ENCODE assay signal across 8 cellular contexts in the genomic region with DNA sequence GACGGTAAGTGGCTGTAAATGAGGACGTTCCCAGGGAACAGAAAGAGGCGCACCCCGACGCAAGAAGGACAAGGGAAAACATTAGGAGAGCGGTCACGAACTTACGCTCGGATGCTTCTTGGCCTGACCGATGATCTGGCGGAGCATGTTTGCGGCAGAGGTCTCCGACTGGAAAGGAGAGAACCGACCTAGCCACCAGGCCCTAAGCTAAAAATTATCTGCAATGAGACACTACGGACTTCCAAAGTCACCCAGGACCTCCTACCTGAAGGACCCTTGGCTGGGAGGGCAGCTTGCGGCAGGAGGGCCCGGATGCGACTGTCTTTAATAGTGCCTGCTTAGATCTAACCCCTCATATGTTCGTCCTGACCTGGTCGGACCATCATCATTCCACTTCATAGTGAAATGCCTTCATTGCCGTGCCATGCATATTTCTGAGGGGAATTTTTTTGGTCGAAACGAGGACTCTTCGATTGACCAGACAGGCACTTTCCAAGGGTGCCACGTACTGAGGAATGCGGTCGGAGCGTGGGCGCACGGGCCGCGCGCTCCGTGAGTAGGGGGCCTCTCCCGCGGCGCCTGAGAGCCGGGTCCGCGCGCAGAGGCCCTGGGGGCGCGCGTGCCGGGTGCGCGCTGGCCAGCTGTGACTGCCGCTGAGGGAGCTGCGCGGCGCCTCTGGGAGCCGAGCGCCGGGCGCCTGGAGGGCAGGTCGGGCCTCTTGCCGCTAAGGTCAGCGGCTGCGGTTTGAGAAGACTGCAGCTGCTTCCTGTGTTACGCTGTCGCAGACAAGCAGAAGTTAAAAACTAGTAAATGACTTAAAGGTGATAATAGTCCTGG. TPM values are rescaled to one million over a fixed set of nuclear protein-coding genes. Genes with fewer than 3 reads are reported as not detected.
A peak's percentile ranks its signal among the peaks of the same experiment; 100 is the strongest.
DNase-seq lines count a peak whose midpoint lies in the region; ATAC-seq, FAIRE-seq and TF ChIP-seq lines count a peak whose summit lies in the region.

No MANE protein-coding gene starts in this region.

- no peaks in the 10 kb centered on the region for H3K27me3 Mint-ChIP-seq in immature natural killer cell (ENCODE audit: low read depth in 3 of 3)

- CTCF ChIA-PET in AG04450 (lab: Charles Lee), result interaction anchor here (3.5 kb wide), 1 partner anchor 272 kb away, joined by 17 read pairs; no protein-coding TSS in a partner anchor

- no peaks in the 10 kb centered on the region for H3K27me3 ChIP-seq in AG04450 (ENCODE audit: control insufficient read depth, insufficient read depth, low read length)
- no peaks in the 10 kb centered on the region for H3K27me3 ChIP-seq in bronchial epithelial cell (ENCODE audit: control insufficient read depth, insufficient read depth, low read length)
- H3K27me3 ChIP-seq in smooth muscle cell (ENCODE audit: low read depth), result no peaks in the 10 kb centered on the region

- no peak for FAIRE-seq in bronchial epithelial cell (lab: Jason Lieb, UNC)

- H3K27ac ChIP-seq in AG04450 (ENCODE audit: low read depth, low read length), result peak overlapping the region; percentile 96
- peak overlapping the region; percentile 96 for H3K27ac ChIP-seq in VCaP
- H3K27ac ChIP-seq in smooth muscle cell (ENCODE audit: low read depth), result peak overlapping the region; percentile 100

- H3K36me3 ChIP-seq in bronchial epithelial cell (ENCODE audit: control insufficient read depth, insufficient read depth, low read length) (no peaks in the 10 kb centered on the region), smooth muscle cell (ENCODE audit: low read depth) (peaks cover 8% of the 10 kb centered on the region)

- DNase-seq in AG04450 (ENCODE audit: low read depth, low spot score) (peak; percentile 90), NCI-H2171 treated with DMSO at 0.1 percent for 48 hours (lab: John Stamatoyannopoulos, UW) (peak; percentile 98), bronchial epithelial cell (ENCODE audit: low read depth) (peak; percentile 87), immature natural killer cell (peak; percentile 90 to 95 (median 94)), smooth muscle cell (lab: John Stamatoyannopoulos, UW; ENCODE audit: unreplicated experiment) (peak; percentile 90)

- peak overlapping the region; percentile 99 for H3K4me2 ChIP-seq in smooth muscle cell

- H3K79me2 ChIP-seq in smooth muscle cell (ENCODE audit: low read depth), result peaks cover 41% of the 10 kb centered on the region

- H2AFZ ChIP-seq in smooth muscle cell (ENCODE audit: low read depth), result peak overlapping the region; percentile 94

- H3K4me3 ChIP-seq in AG04450 (ENCODE audit: low read depth, low read length) (peak overlapping the region; percentile 98), bronchial epithelial cell (ENCODE audit: low read depth, low read length) (peak overlapping the region; percentile 92), smooth muscle cell (peak overlapping the region; percentile 89)

- H3K9ac ChIP-seq in smooth muscle cell (ENCODE audit: low read depth), result peak overlapping the region; percentile 100

- ATAC-seq in GM18873 (IDR thresholded peaks at IDR 0.05; ENCODE audit: low FRiP score, unreplicated experiment) (peak; percentile 92), HG03108 (IDR thresholded peaks at IDR 0.05; ENCODE audit: unreplicated experiment) (peak; percentile 90)

- peaks cover 0 to 10% (median 0%) of the 10 kb centered on the region in 3 donors for H3K36me3 Mint-ChIP-seq in immature natural killer cell

- TF ChIP-seq CTCF in AG04450 (IDR thresholded peaks at IDR 0.05; ENCODE audit: low read depth, low read length) (no peak), VCaP (conservative IDR thresholded peaks at IDR 0.05) (no peak), bronchial epithelial cell (IDR thresholded peaks at IDR 0.05; ENCODE audit: insufficient read depth, low read length, severe bottlenecking) (no peak), smooth muscle cell (IDR thresholded peaks at IDR 0.05; ENCODE audit: borderline replicate concordance, insufficient read depth, poor library complexity, severe bottlenecking) (no peak)

- H3K4me1 ChIP-seq in smooth muscle cell (ENCODE audit: low read depth), result peaks cover 23% of the 10 kb centered on the region

- POLR2A ChIA-PET in AG04450 (lab: Yijun Ruan, JAX), result interaction anchor here (1.0 to 3.0 kb wide), 4 partner anchors 10 to 272 kb away, joined by 3 to 32 read pairs (median 10); a partner anchor contains a TSS

- H3K4me3 Mint-ChIP-seq in immature natural killer cell, result no peak overlapping the region

- no peaks in the 10 kb centered on the region for H3K9me3 Mint-ChIP-seq in immature natural killer cell

- H4K20me1 ChIP-seq in smooth muscle cell (ENCODE audit: low read depth), result peaks cover 36% of the 10 kb centered on the region

- under 1% methylated on average over 60 of the region's 61 CpGs for WGBS in smooth muscle cell (ENCODE audit: low lambda C conversion rate)

- peaks cover 8% of the 10 kb centered on the region for H3F3A ChIP-seq in smooth muscle cell (ENCODE audit: low read depth)

- H3K9me3 ChIP-seq in AG04450 (ENCODE audit: control insufficient read depth, insufficient read depth, low read length) (no peaks in the 10 kb centered on the region), smooth muscle cell (replicated peaks; ENCODE audit: low read depth) (no peaks in the 10 kb centered on the region)

- peaks cover 15 to 26% of the 10 kb centered on the region in 2 donors for H3K4me1 Mint-ChIP-seq in immature natural killer cell

- H3K27ac Mint-ChIP-seq in immature natural killer cell, result no peak overlapping the region

RNA-seq across cellular contexts. Expression of a gene that starts 33.5 kb away (rescaled TPM):
- polyA plus RNA-seq in AG04450 (2011; rRNA removed) (16.7 and 26.2 TPM in 2 replicates), immature natural killer cell (10 to 100 TPM in 1 of 3 donors, 1 to 10 TPM in 2; 4.5 to 10.9 (median 7.0) TPM), smooth muscle cell (13.2 and 20.1 TPM in 2 replicates)
- 22.5 and 33.5 TPM in 2 replicates for polyA minus RNA-seq in AG04450 (2011; rRNA and poly(A)+ RNA removed)
- total RNA-seq in bronchial epithelial cell (14.8 and 17.4 TPM in 2 replicates), smooth muscle cell (29.2 and 39.6 TPM in 2 replicates)

Comparison
In these comparisons a context has a peak if more than half of its experiments do, and no peak if none do; other contexts are left out.
1. Peak in every context shown above with its lines: DNase-seq, ATAC-seq, H3K4me3 ChIP-seq and H3K27ac ChIP-seq.